10 cellular contexts compared by ENCODE assay signal in genomic region chr6:20173833-20174796, GRCh38. TPM values are rescaled to one million over a fixed set of nuclear protein-coding genes. Genes with fewer than 3 reads are reported as not detected.
DNase-seq lines count a peak whose midpoint lies in the region; ATAC-seq lines count a peak whose summit lies in the region.
"Had no signal": no experiment of that assay in that cellular context is flagged by ENCODE, and none has a peak within 500 bp of the region (broad histone marks: within the 10 kb centered on the region; RNA-seq: fewer than 3 reads in every experiment).

No MANE protein-coding gene starts in this region.

- H2BK120ac ChIP-seq in mesendoderm (ENCODE audit: low read depth, low read length), result no peak overlapping the region

- H4K5ac ChIP-seq in mesendoderm (ENCODE audit: low read length), result no peak overlapping the region

- H3K36me3 Mint-ChIP-seq in naive B cell, result no peaks in the 10 kb centered on the region

- H3K4me2 ChIP-seq in mesendoderm (ENCODE audit: low read length), result no peak overlapping the region

- WGBS in mesendoderm (ENCODE audit: extremely low coverage, insufficient coverage, low lambda C conversion rate), result no CpG with 5 or more reads among the region's 13 CpGs

- no peak overlapping the region for H2AK5ac ChIP-seq in mesendoderm (ENCODE audit: low read length)

- no peaks in the 10 kb centered on the region for H3K4me1 ChIP-seq in mesendoderm (ENCODE audit: control insufficient read depth, low read depth, low read length)

- peak; percentile 28 to 68 for ATAC-seq in activated CD4-positive, CD25-positive, alpha-beta regulatory T cell treated with anti-CD3 and anti-CD28 coated beads, Interleukin-2, amount 50 U/mL, for 24 hours
- ATAC-seq in HG02884 (IDR thresholded peaks at IDR 0.05; ENCODE audit: unreplicated experiment) (peak; percentile 70), naive B cell (ENCODE audit: low read depth in 2 of 2) (peak; percentile 40 to 50)

- no peaks in the 10 kb centered on the region for H3K36me3 ChIP-seq in mesendoderm (ENCODE audit: control insufficient read depth, insufficient read depth, low read length)

- H2BK5ac ChIP-seq in mesendoderm (ENCODE audit: low read length), result no peak overlapping the region

- no peaks in the 10 kb centered on the region for H3K9me3 Mint-ChIP-seq in naive B cell

- H3K9ac ChIP-seq in mesendoderm (ENCODE audit: low read length), result no peak overlapping the region

- H3K27me3 Mint-ChIP-seq in naive B cell, result no peaks in the 10 kb centered on the region

- H3K27ac Mint-ChIP-seq in naive B cell, result peak overlapping the region in 3 of 6 donors; percentile 17 to 88 (median 35)

- H3K23ac ChIP-seq in mesendoderm (ENCODE audit: low read length), result no peak overlapping the region

- H3K79me1 ChIP-seq in mesendoderm (ENCODE audit: low read length), result no peaks in the 10 kb centered on the region

- no peak overlapping the region for H3K56ac ChIP-seq in mesendoderm (ENCODE audit: low read length)

- no peak overlapping the region for H3K4ac ChIP-seq in mesendoderm (ENCODE audit: low read depth, low read length)

- peaks cover 16 to 18% (median 17%) of the 10 kb centered on the region in 3 donors for H3K4me1 Mint-ChIP-seq in naive B cell

- peak overlapping the region in 7 of 8 donors; percentile 53 to 81 (median 66) for H3K4me3 Mint-ChIP-seq in naive B cell

- no peak overlapping the region for H3K27ac ChIP-seq in mesendoderm (ENCODE audit: low read depth, low read length)

- H3K79me2 ChIP-seq in mesendoderm (ENCODE audit: control insufficient read depth, insufficient read depth, low read length), result no peaks in the 10 kb centered on the region

- no peak overlapping the region for H2BK15ac ChIP-seq in mesendoderm (replicated peaks; ENCODE audit: low read depth)

- H3K27me3 ChIP-seq in mesendoderm (ENCODE audit: insufficient read depth, low read length, poor library complexity), result no peaks in the 10 kb centered on the region

- H3K18ac ChIP-seq in mesendoderm (ENCODE audit: low read length), result no peak overlapping the region

- no peak for DNase-seq in activated CD4-positive, CD25-positive, alpha-beta regulatory T cell (lab: John Stamatoyannopoulos, UW)
- DNase-seq in OCI-M1 (lab: John Stamatoyannopoulos, UW) (peak; percentile 85), naive B cell (no peak), A172 (ENCODE audit: low spot score) (no peak), mesendoderm (no peak)
- DNase-seq in stimulated activated CD4-positive, alpha-beta T cell treated with anti-CD3 and anti-CD28 coated beads, Interleukin-4, amount 100 ng/mL, for 1 hour, result no peak
- DNase-seq: activated CD4-positive, alpha-beta T cell treated with anti-CD3 and anti-CD28 coated beads for 48 hours; NCI-H1436 had no signal

- H3K4me3 ChIP-seq in mesendoderm (ENCODE audit: low read length), result no peak overlapping the region

- H4K8ac ChIP-seq in mesendoderm (ENCODE audit: low read depth, low read length), result no peak overlapping the region

RNA-seq across cellular contexts. Expression of gene MBOAT1, which starts 38.2 kb away (rescaled TPM):
- 1 to 10 TPM in 2 of 6 donors, under 1 TPM in 4; 0.14 to 1.4 (median 0.86) TPM for polyA plus RNA-seq in naive B cell (ENCODE audit: low read depth in 6 of 6)
- total RNA-seq in A172 (2014; rRNA removed; shearing (Covaris generic)), result 6.2 and 10.3 TPM in 2 replicates
- polyA plus RNA-seq in mesendoderm (2013, experiment 1 of 2), result 6.0 TPM
- 6.0 TPM for polyA plus RNA-seq in mesendoderm (2013, experiment 2 of 2)
